In the genomic region with DNA sequence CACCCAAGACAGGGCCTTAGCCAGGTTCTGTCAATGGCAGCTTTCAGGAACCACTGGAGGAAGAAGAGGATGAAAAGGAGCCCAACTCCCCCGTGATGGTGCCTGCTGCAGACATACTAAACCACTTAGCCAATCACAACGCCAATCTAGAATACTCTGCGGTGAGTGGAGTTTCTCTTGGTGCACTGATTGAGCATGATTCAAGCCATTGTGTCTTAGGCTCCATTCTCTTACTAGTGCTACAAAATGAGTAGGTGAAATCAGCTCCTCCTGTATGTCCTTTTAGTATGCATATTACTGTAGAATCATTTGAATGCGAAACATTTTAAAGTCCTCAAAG, we compare ENCODE assay signal across 9 cellular contexts. TPM values are rescaled to one million over a fixed set of nuclear protein-coding genes. Genes with fewer than 3 reads are reported as not detected.
DNase-seq lines count a peak whose midpoint lies in the region; ATAC-seq, FAIRE-seq and TF ChIP-seq lines count a peak whose summit lies in the region.
"Had no signal": no experiment of that assay in that cellular context is flagged by ENCODE, and none has a peak within 500 bp of the region (broad histone marks: within the 10 kb centered on the region; RNA-seq: fewer than 3 reads in every experiment).

No MANE protein-coding gene starts in this region.

- TF ChIP-seq RAD21 in K562 (CRISPR knock-in tag; conservative IDR thresholded peaks at IDR 0.05 in 1 of 2, IDR thresholded peaks at IDR 0.05 in 1 of 2): no peak

- H3K4me2 ChIP-seq in KMS-11: peak overlapping the region; percentile 59
- no peak overlapping the region for H3K4me2 ChIP-seq in K562 (ENCODE audit: insufficient read depth, low read length)

- peak overlapping the region; percentile 65 for H3K27ac Mint-ChIP-seq in Calu3 (ENCODE audit: unreplicated experiment)
- H3K27ac Mint-ChIP-seq in nephron progenitor cell: peak overlapping the region; percentile 39

- H3K27ac ChIP-seq in KMS-11: no peak overlapping the region; the same call in 1 of the 2 replicates
- no peak overlapping the region for H3K27ac ChIP-seq in K562 (ENCODE audit: extremely low read depth, low read depth, low read length)

- intact Hi-C loops in Calu3 (cut with micrococcal nuclease; ENCODE audit: unreplicated experiment): no loop called here
- intact Hi-C loops in K562 (cut with micrococcal nuclease): no loop called here

- H3K4me3 Mint-ChIP-seq in Calu3 (ENCODE audit: low read depth, unreplicated experiment): peak overlapping the region; percentile 83
- H3K4me3 Mint-ChIP-seq in nephron progenitor cell: peak overlapping the region; percentile 76

- DNase-seq in Calu3 (no peak), K562 (ENCODE audit: extremely low read depth in 1 of 4, low spot score in 3 of 4) (no peak), nephron progenitor cell (no peak), pons (ENCODE audit: low spot score) (no peak), NCI-H524 (lab: John Stamatoyannopoulos, UW) (no peak), GM03348 (ENCODE audit: low spot score) (no peak)
- DNase-seq: foreskin melanocyte had no signal

- peak; percentile 44 for TF ChIP-seq POLR2A in K562 (conservative IDR thresholded peaks at IDR 0.05)

- peak; percentile 11 for FAIRE-seq in K562 (lab: Jason Lieb, UNC)

- BruUV-seq in Calu3 (replicated peaks; lab: Mats Ljungman, UMichigan) (no TSS peak), K562 (replicated peaks; lab: Mats Ljungman, UMichigan) (TSS peak; percentile 45)

- no peaks in the 10 kb centered on the region for H4K20me1 ChIP-seq in KMS-11 (ENCODE audit: insufficient read depth)
- H4K20me1 ChIP-seq in K562 (replicated peaks; ENCODE audit: control insufficient read depth, insufficient read depth, low read length): peaks cover 16% of the 10 kb centered on the region

- H3K4me1 ChIP-seq in KMS-11 (ENCODE audit: low read depth, poor library complexity, severe bottlenecking) (peaks cover 52% of the 10 kb centered on the region), K562 (replicated peaks in 1 of 2; ENCODE audit: control insufficient read depth in 2 of 2, insufficient read depth in 2 of 2, low read length in 2 of 2) (peaks cover 4 to 32% of the 10 kb centered on the region in 2 experiments; a peak in 4 of 5 replicates)

- H3K4me1 Mint-ChIP-seq in Calu3 (ENCODE audit: low read depth, unreplicated experiment): peaks cover 20% of the 10 kb centered on the region
- peaks cover 36% of the 10 kb centered on the region for H3K4me1 Mint-ChIP-seq in nephron progenitor cell

- no peaks in the 10 kb centered on the region for H3K27me3 Mint-ChIP-seq in Calu3 (ENCODE audit: unreplicated experiment)
- H3K27me3 Mint-ChIP-seq in nephron progenitor cell (ENCODE audit: low read depth, poor library complexity): no peaks in the 10 kb centered on the region

- WGBS in K562 (ENCODE audit: insufficient coverage, low coverage, missing lambda C conversion rate): 51% methylated on average over 4 of the region's 4 CpGs

- H3K9me1 ChIP-seq in K562 (ENCODE audit: control insufficient read depth, insufficient read depth, low read length): no peaks in the 10 kb centered on the region

- no peak for TF ChIP-seq EP300 in K562 (IDR thresholded peaks at IDR 0.05; ENCODE audit: low read length)

- ATAC-seq in K562 (no peak), HG02759 (IDR thresholded peaks at IDR 0.05; ENCODE audit: unreplicated experiment) (no peak)

- H3K4me3 ChIP-seq in KMS-11 (IDR thresholded peaks at IDR 0.05; ENCODE audit: insufficient read depth, low read depth, low read length) (no peak overlapping the region), K562 (peak overlapping the region; percentile 88)

- H3K79me2 ChIP-seq in KMS-11 (ENCODE audit: insufficient read depth, low read depth) (peaks cover 34% of the 10 kb centered on the region), K562 (ENCODE audit: control insufficient read depth, insufficient read depth, low read length) (peaks cover 30% of the 10 kb centered on the region)

- H3K27me3 ChIP-seq in KMS-11 (ENCODE audit: insufficient read depth, low read depth) (no peaks in the 10 kb centered on the region), K562 (ENCODE audit: control insufficient read depth in 2 of 2, insufficient read depth in 2 of 2, low read length in 2 of 2) (no peaks in the 10 kb centered on the region)

- H3K9ac ChIP-seq in KMS-11: no peak overlapping the region
- peak overlapping the region in 1 of 2 experiments; percentile 98; a peak in 1 of 4 replicates for H3K9ac ChIP-seq in K562 (ENCODE audit: insufficient read depth in 1 of 2, low read depth in 2 of 2, low read length in 2 of 2)

- H3K9me3 Mint-ChIP-seq in Calu3 (ENCODE audit: low read depth, unreplicated experiment) (no peaks in the 10 kb centered on the region), nephron progenitor cell (no peaks in the 10 kb centered on the region)

- CTCF ChIA-PET in Calu3 (lab: Charles Lee): no interaction called here
- CTCF ChIA-PET in K562 (lab: Yijun Ruan, JAX; ENCODE audit: low intra/inter-chr PET ratio): no interaction called here

- no peaks in the 10 kb centered on the region for H3K9me3 ChIP-seq in K562 (replicated peaks; ENCODE audit: control insufficient read depth, insufficient read depth, low read depth, low read length)

- no peak for TF ChIP-seq CTCF in Calu3 (IDR thresholded peaks at IDR 0.05; ENCODE audit: unreplicated experiment)
- TF ChIP-seq CTCF in KMS-11 (conservative IDR thresholded peaks at IDR 0.05; ENCODE audit: low read depth, low read length): no peak
- TF ChIP-seq CTCF in K562 (IDR thresholded peaks at IDR 0.05 in 2 of 3, conservative IDR thresholded peaks at IDR 0.05 in 1 of 3; ENCODE audit: insufficient read depth in 2 of 3, low read depth in 1 of 3, low read length in 3 of 3): no peak
- TF ChIP-seq CTCF in nephron progenitor cell (IDR thresholded peaks at IDR 0.05): no peak

- H3K36me3 Mint-ChIP-seq in Calu3 (ENCODE audit: insufficient read depth, unreplicated experiment) (peaks cover 76% of the 10 kb centered on the region), nephron progenitor cell (ENCODE audit: low read depth) (peaks cover 24% of the 10 kb centered on the region)

- H3K36me3 ChIP-seq in KMS-11 (ENCODE audit: insufficient read depth) (peaks cover 17% of the 10 kb centered on the region; the same call in 1 of the 2 replicates), K562 (ENCODE audit: control insufficient read depth, insufficient read depth, low read length) (peaks cover 55% of the 10 kb centered on the region)

- H2AFZ ChIP-seq in KMS-11 (ENCODE audit: low read depth): no peak overlapping the region
- H2AFZ ChIP-seq in K562 (ENCODE audit: low read depth, low read length): no peak overlapping the region

- POLR2A ChIA-PET in K562 (lab: Yijun Ruan, JAX): interaction anchor here (0.6 to 1.1 kb wide), 3 partner anchors 72 to 387 kb away, joined by 3 read pairs; partner anchors contain the start of gene CFAP20

- in situ Hi-C loops in K562 (cut with MboI): no loop called here

TF ChIP-seq in K562, 482 proteins besides CTCF, POLR2A, EP300 and RAD21 (continues in another document):
- no peak for TF ChIP-seq PTTG1 (tag; IDR thresholded peaks at IDR 0.05; ENCODE audit: low read depth)
- TF ChIP-seq ZFP1 (CRISPR knock-in tag; IDR thresholded peaks at IDR 0.05): no peak

RNA-seq across cellular contexts. Expression of gene SETD6, which starts 1.4 kb away (rescaled TPM):
- 42.8 and 46.8 TPM in 2 replicates for total RNA-seq in Calu3 (2022)
- 102 and 113 TPM in 2 replicates for total RNA-seq in K562 (2011; cell fraction: chromatin; rRNA removed; ENCODE audit: low replicate concordance)
- 84.7 and 97.7 TPM in 2 replicates for total RNA-seq in K562 (2011; cell fraction: nucleolus; rRNA removed)
- total RNA-seq in K562 (2011; cell fraction: nucleoplasm; rRNA removed): 88.4 and 88.6 TPM in 2 replicates
- 28.1 and 33.9 TPM in 2 replicates for total RNA-seq in K562 (2014; rRNA removed)
- 19.8 and 21.4 TPM in 2 replicates for total RNA-seq in K562 (2014; rRNA removed; fragmentation: Illumina TruSeq; extraction: Trizol)
- 19.3 and 20.2 TPM in 2 replicates for total RNA-seq in K562 (2015; rRNA removed; fragmentation: Illumina TruSeq; extraction: Trizol)
- total RNA-seq in K562 (2021): 24.4 and 28.5 TPM in 2 replicates
- polyA plus RNA-seq in K562 (2011; rRNA removed): 23.7 and 29.2 TPM in 2 replicates
- polyA plus RNA-seq in K562 (2011; cell fraction: cytosol; rRNA removed): 11.1 and 23.6 TPM in 2 replicates
- polyA plus RNA-seq in K562 (2011; cell fraction: nucleus; rRNA removed): 78.8 and 120 TPM in 2 replicates
- polyA plus RNA-seq in K562 (2012): 17.5 and 21.5 TPM in 2 replicates
- polyA plus RNA-seq in K562 (2014; fragmentation: Illumina TruSeq; extraction: Trizol): 18.3 and 19.3 TPM in 2 replicates
- 1 to 10 TPM; 9.2 to 9.6 TPM for polyA plus RNA-seq in K562 (2014; fragmentation: Nextera tagmentation; extraction: Ambion mirVana)
- 37.2 and 40.9 TPM in 2 replicates for polyA plus RNA-seq in K562 (2014; rRNA removed)
- 25.0 and 25.3 TPM in 2 replicates for polyA minus RNA-seq in K562 (2011; rRNA and poly(A)+ RNA removed)
- 9.0 and 16.0 TPM in 2 replicates for polyA minus RNA-seq in K562 (2011; cell fraction: cytosol; rRNA and poly(A)+ RNA removed)
- 47.0 and 59.0 TPM in 2 replicates for polyA minus RNA-seq in K562 (2011; cell fraction: nucleus; rRNA and poly(A)+ RNA removed)

RNA-seq across cellular contexts. Expression of gene NDRG4, which starts 16.8 kb away (rescaled TPM):
- 4.9 and 6.1 TPM in 2 replicates for total RNA-seq in Calu3 (2022)
- total RNA-seq in K562 (2011; cell fraction: chromatin; rRNA removed; ENCODE audit: low replicate concordance): 1.3 and 1.9 TPM in 2 replicates
- total RNA-seq in K562 (2011; cell fraction: nucleolus; rRNA removed): 1.8 TPM in 2 replicates
- 0.51 and 2.0 TPM in 2 replicates for total RNA-seq in K562 (2011; cell fraction: nucleoplasm; rRNA removed)
- total RNA-seq in K562 (2014; rRNA removed): 0.18 and 0.37 TPM in 2 replicates
- 0.22 and 0.62 TPM in 2 replicates for total RNA-seq in K562 (2014; rRNA removed; fragmentation: Illumina TruSeq; extraction: Trizol)
- 0.14 and 0.26 TPM in 2 replicates for total RNA-seq in K562 (2015; rRNA removed; fragmentation: Illumina TruSeq; extraction: Trizol)
- total RNA-seq in K562 (2021): 0.85 and 0.95 TPM in 2 replicates
- polyA plus RNA-seq in K562 (2011; rRNA removed): 0.24 and 0.61 TPM in 2 replicates
- 0.65 and 0.98 TPM in 2 replicates for polyA plus RNA-seq in K562 (2011; cell fraction: cytosol; rRNA removed)
- 2.1 and 3.5 TPM in 2 replicates for polyA plus RNA-seq in K562 (2011; cell fraction: nucleus; rRNA removed)
- 0.85 and 1.0 TPM in 2 replicates for polyA plus RNA-seq in K562 (2012)
- polyA plus RNA-seq in K562 (2014; fragmentation: Illumina TruSeq; extraction: Trizol): 0.14 and 0.28 TPM in 2 replicates
- polyA plus RNA-seq in K562 (2014; fragmentation: Nextera tagmentation; extraction: Ambion mirVana): under 1 TPM; 0.06 to 0.07 TPM
- polyA plus RNA-seq in K562 (2014; rRNA removed): 0.53 and 0.81 TPM in 2 replicates
- 0.24 and 0.42 TPM in 2 replicates for polyA minus RNA-seq in K562 (2011; rRNA and poly(A)+ RNA removed)
- polyA minus RNA-seq in K562 (2011; cell fraction: cytosol; rRNA and poly(A)+ RNA removed): 1.4 TPM in 1 of 2 replicates, not detected in the other
- 1.2 TPM in 2 replicates for polyA minus RNA-seq in K562 (2011; cell fraction: nucleus; rRNA and poly(A)+ RNA removed)
